In genomic region chr22:27870234-27871191, GRCh38 we compare ENCODE assay signal across 1 cellular context.
TF ChIP-seq lines count a peak whose summit lies in the region.

No MANE protein-coding gene starts in this region.

TF ChIP-seq in IMR-90, 13 proteins besides CTCF, POLR2A, EP300 and RAD21 (continued from another document):
- TF ChIP-seq ELK1 (IDR thresholded peaks at IDR 0.05; ENCODE audit: borderline replicate concordance, low read depth, low read length) (no peak), MAZ (IDR thresholded peaks at IDR 0.05; ENCODE audit: borderline replicate concordance, low read depth, low read length) (no peak), BHLHE40 (IDR thresholded peaks at IDR 0.05; ENCODE audit: low read depth, low read length) (no peak), RFX5 (IDR thresholded peaks at IDR 0.05; ENCODE audit: low read depth, low read length) (no peak), USF2 (IDR thresholded peaks at IDR 0.05; ENCODE audit: low read depth, low read length) (no peak)
